16 cellular contexts compared by ENCODE assay signal in the genomic region with DNA sequence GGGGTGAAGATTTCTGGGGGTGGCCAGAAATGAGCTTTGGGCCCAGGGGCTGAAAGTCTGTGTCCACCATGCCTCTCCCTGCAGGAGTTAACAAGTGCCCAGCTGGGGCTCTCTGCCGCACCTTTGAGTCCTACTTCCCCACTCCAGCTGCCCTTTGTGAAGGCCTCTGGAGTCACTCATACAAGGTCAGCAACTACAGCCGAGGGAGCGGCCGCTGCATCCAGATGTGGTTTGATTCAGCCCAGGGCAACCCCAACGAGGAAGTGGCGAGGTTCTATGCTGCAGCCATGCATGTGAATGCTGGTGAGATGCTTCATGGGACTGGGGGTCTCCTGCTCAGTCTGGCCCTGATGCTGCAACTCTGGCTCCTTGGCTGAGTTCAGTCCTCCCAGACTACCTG. TPM values are rescaled to one million over a fixed set of nuclear protein-coding genes. Genes with fewer than 3 reads are reported as not detected.
A peak's percentile ranks its signal among the peaks of the same experiment; 100 is the strongest.
DNase-seq lines count a peak whose midpoint lies in the region; ATAC-seq, FAIRE-seq and TF ChIP-seq lines count a peak whose summit lies in the region.
"Had no signal": no experiment of that assay in that cellular context is flagged by ENCODE, and none has a peak within 500 bp of the region (broad histone marks: within the 10 kb centered on the region; RNA-seq: fewer than 3 reads in every experiment).

No MANE protein-coding gene starts in this region.

- TF ChIP-seq POLR2A in IMR-90 (IDR thresholded peaks at IDR 0.05; ENCODE audit: low read depth, low read length) (no peak), GM12878 (IDR thresholded peaks at IDR 0.05; ENCODE audit: low read depth, low read length) (no peak)

- SMC1A ChIA-PET in GM12878 (lab: Charles Lee; ENCODE audit: uncharacterized antibody, unreplicated experiment) = interaction anchor here (0.9 to 2.3 kb wide), 4 partner anchors 17 to 210 kb away, joined by 3 to 8 read pairs (median 3); no protein-coding TSS in a partner anchor

- ATAC-seq in IMR-90 (ENCODE audit: low read depth) (no peak), GM12878 (no peak), pancreas (no peak), GM18520 (IDR thresholded peaks at IDR 0.05; ENCODE audit: unreplicated experiment) (no peak), HG02623 (IDR thresholded peaks at IDR 0.05; ENCODE audit: unreplicated experiment) (no peak)

- dilution Hi-C loops in IMR-90 (cut with HindIII; ENCODE audit: low sequenced_read_pairs, unreplicated experiment) = no loop called here

- no peak overlapping the region for H2BK15ac ChIP-seq in IMR-90 (ENCODE audit: low read depth, low read length)

- H3K9ac ChIP-seq in IMR-90 (ENCODE audit: low read depth, low read length) (no peak overlapping the region), GM12878 (ENCODE audit: control insufficient read depth, insufficient read depth, low read length) (no peak overlapping the region)

- peaks cover 23% of the 10 kb centered on the region for H3K79me2 ChIP-seq in GM12878 (ENCODE audit: control insufficient read depth, insufficient read depth, low read length)

- H3K4me1 ChIP-seq in IMR-90 (ENCODE audit: control insufficient read depth, insufficient read depth, low read length) (peaks cover 4% of the 10 kb centered on the region; the same call in 1 of the 2 replicates), GM12878 (ENCODE audit: control insufficient read depth, insufficient read depth, low read length) (peaks cover 21% of the 10 kb centered on the region), pancreas (peaks cover 0 to 10% (median 0%) of the 10 kb centered on the region in 3 donors)

- H3K9me3 ChIP-seq in IMR-90 (ENCODE audit: control insufficient read depth, insufficient read depth, low read length) (no peaks in the 10 kb centered on the region), GM12878 (replicated peaks; ENCODE audit: control insufficient read depth, insufficient read depth, low read length) (no peaks in the 10 kb centered on the region), pancreas (no peaks in the 10 kb centered on the region)
- H3K9me3 ChIP-seq: transverse colon had no signal

- H2BK120ac ChIP-seq in IMR-90 (ENCODE audit: low read depth, low read length) = no peak overlapping the region

- BruUV-seq in IMR-90 (replicated peaks; lab: Mats Ljungman, UMichigan) (no TSS peak), GM12878 (replicated peaks; lab: Mats Ljungman, UMichigan) (no TSS peak)

- no peak overlapping the region for H4K5ac ChIP-seq in IMR-90 (ENCODE audit: low read depth, low read length)

- no peak overlapping the region for H3K23ac ChIP-seq in IMR-90 (ENCODE audit: low read depth, low read length)

- H3K18ac ChIP-seq in IMR-90 (ENCODE audit: low read depth, low read length) = no peak overlapping the region

- no peak overlapping the region for H2AK5ac ChIP-seq in IMR-90 (ENCODE audit: low read depth, low read length)

- H2AFZ ChIP-seq in IMR-90 (replicated peaks; ENCODE audit: low read length, poor library complexity) (peak overlapping the region; percentile 71), GM12878 (ENCODE audit: control insufficient read depth, low read depth, low read length) (peak overlapping the region; percentile 71)
- H2AFZ ChIP-seq: PC-9 had no signal

- H4K20me1 ChIP-seq in IMR-90 (ENCODE audit: insufficient read depth, low read length) (peaks cover 13% of the 10 kb centered on the region), GM12878 (ENCODE audit: control insufficient read depth, insufficient read depth) (no peaks in the 10 kb centered on the region)

- POLR2A ChIA-PET in IMR-90 (lab: Charles Lee; ENCODE audit: unreplicated experiment) (no interaction called here), GM12878 (lab: Charles Lee) (interaction anchor here (1.6 kb wide), 1 partner anchor 13 kb away, joined by 7 read pairs; no protein-coding TSS in a partner anchor)

- 90% methylated on average over 3 of the region's 6 CpGs; no CpG with 5 or more reads in 1 of the 2 experiments for WGBS in IMR-90 (ENCODE audit: extremely low coverage in 2 of 2, insufficient read length in 1 of 2), 2 experiments
- WGBS in GM12878 (ENCODE audit: insufficient coverage, insufficient replicate concordance, low lambda C conversion rate, missing lambda C conversion rate) = 30% methylated on average over 6 of the region's 6 CpGs
- WGBS in pancreas, 2 donors = 86 to 90% methylated on average over 6 of the region's 6 CpGs

- TF ChIP-seq EP300 in GM12878 (IDR thresholded peaks at IDR 0.05; ENCODE audit: borderline replicate concordance in 1 of 2, control insufficient read depth in 1 of 2, low read depth in 2 of 2, low read length in 2 of 2) = no peak

- peaks cover 14 to 21% of the 10 kb centered on the region in 2 experiments; a peak in 3 of 4 replicates for H3K79me1 ChIP-seq in IMR-90 (ENCODE audit: low read depth in 1 of 2, low read length in 2 of 2)

- H3K27me3 ChIP-seq in IMR-90 (ENCODE audit: control insufficient read depth, insufficient read depth, low read length) (peaks cover 25% of the 10 kb centered on the region), GM12878 (replicated peaks in 1 of 2; ENCODE audit: control insufficient read depth in 2 of 2, insufficient read depth in 2 of 2, low read length in 1 of 2) (no peaks in the 10 kb centered on the region), pancreas (no peaks in the 10 kb centered on the region)

- no peak overlapping the region for H3K4ac ChIP-seq in IMR-90 (ENCODE audit: low read depth, low read length)

- H3K27ac ChIP-seq in IMR-90 (ENCODE audit: insufficient read depth, low read length) = no peak overlapping the region
- peak overlapping the region; percentile 5; the same call in 1 of the 2 replicates for H3K27ac ChIP-seq in GM12878 (ENCODE audit: control insufficient read depth, insufficient read depth)
- H3K27ac ChIP-seq in pancreas = no peak overlapping the region
- H3K27ac ChIP-seq: brain microvascular endothelial cell, PC-9 had no signal

- peaks cover 4% of the 10 kb centered on the region; the same call in 1 of the 2 replicates for H3K9me1 ChIP-seq in IMR-90 (ENCODE audit: insufficient read depth, low read length)

- no peak overlapping the region for H2BK20ac ChIP-seq in IMR-90 (ENCODE audit: low read depth, low read length)

- 0 out of 4 replicates have a peak overlapping the region, but pooled peaks of 1 of the 2 experiments have one; percentile 21 for H4K8ac ChIP-seq in IMR-90 (ENCODE audit: low read depth in 2 of 2, low read length in 2 of 2)

- intact Hi-C loops in IMR-90 (cut with micrococcal nuclease) = no loop called here
- intact Hi-C loops in GM12878 (cut with micrococcal nuclease; ENCODE audit: unreplicated experiment) = loop anchor here (5.0 kb wide), 1 partner anchor 211 kb away; a partner anchor contains a TSS
- intact Hi-C loops in pancreas (cut with DNase I) = no loop called here

- H3K36me3 ChIP-seq in IMR-90 (ENCODE audit: control insufficient read depth, insufficient read depth, low read length) (no peaks in the 10 kb centered on the region), GM12878 (ENCODE audit: control insufficient read depth in 2 of 2, insufficient read depth in 2 of 2, low read length in 1 of 2) (no peaks in the 10 kb centered on the region), pancreas (no peaks in the 10 kb centered on the region)
- H3K36me3 ChIP-seq: brain microvascular endothelial cell, transverse colon had no signal

- H3K4me2 ChIP-seq in IMR-90 (ENCODE audit: low read depth, low read length) (no peak overlapping the region), GM12878 (ENCODE audit: control insufficient read depth, insufficient read depth) (peak overlapping the region; percentile 46)

- DNase-seq in NOMO-1 (lab: John Stamatoyannopoulos, UW; ENCODE audit: unreplicated experiment in 2 of 2) (peak; percentile 21 to 23), NOMO-1 treated with dmso at 0.1 percent for 144 hours (lab: John Stamatoyannopoulos, UW; ENCODE audit: unreplicated experiment) (no peak), IMR-90 (no peak), GM12878 (ENCODE audit: low read depth, low spot score) (no peak), pancreas (peak in 4 of 6 donors; percentile 20 to 58 (median 32))
- no peak for DNase-seq in stimulated activated CD4-positive, alpha-beta T cell treated with anti-CD3 and anti-CD28 coated beads, Interleukin-4, amount 100 ng/mL, for 24 hours
- DNase-seq: 8988T; activated CD4-positive, alpha-beta memory T cell treated with anti-CD3 and anti-CD28 coated beads for 36 hours; activated naive CD4-positive, alpha-beta T cell; brain microvascular endothelial cell; Calu3; NCI-H2171; PC-9; transverse colon had no signal

- CTCF ChIA-PET in IMR-90 (lab: Yijun Ruan, JAX) = no interaction called here
- CTCF ChIA-PET in GM12878 (lab: Yijun Ruan, JAX) = interaction anchor here (1.1 to 2.0 kb wide), 6 partner anchors 16 to 293 kb away, joined by 3 to 8 read pairs (median 6); a partner anchor contains a TSS

- no peak overlapping the region for H3K56ac ChIP-seq in IMR-90 (ENCODE audit: extremely low read depth, insufficient read depth, low read length)

- in situ Hi-C loops in IMR-90 (cut with MboI; ENCODE audit: low sequenced_read_pairs) (no loop called here), GM12878 (cut with MboI) (no loop called here)

- no peak overlapping the region for H2BK5ac ChIP-seq in IMR-90 (ENCODE audit: low read depth, low read length, poor library complexity, severe bottlenecking)

- no peak overlapping the region for H2AK9ac ChIP-seq in IMR-90 (replicated peaks; ENCODE audit: low read depth, low read length, poor library complexity)

- TF ChIP-seq CTCF in IMR-90 (conservative IDR thresholded peaks at IDR 0.05; ENCODE audit: low read depth, low read length) (no peak), GM12878 (IDR thresholded peaks at IDR 0.05 in 2 of 3, conservative IDR thresholded peaks at IDR 0.05 in 1 of 3; ENCODE audit: control insufficient read depth in 2 of 3, extremely low read depth in 1 of 3, insufficient read depth in 1 of 3, low read depth in 3 of 3, low read length in 3 of 3) (no peak), pancreas (IDR thresholded peaks at IDR 0.05) (no peak)

- FAIRE-seq in GM12878 (lab: Jason Lieb, UNC) = peak; percentile 23
- FAIRE-seq in pancreas (lab: Jason Lieb, UNC) = no peak

- H3K4me3 ChIP-seq in IMR-90 (ENCODE audit: insufficient read depth, low read depth, low read length) = no peak overlapping the region
- no peak overlapping the region for H3K4me3 ChIP-seq in GM12878
- H3K4me3 ChIP-seq in pancreas = no peak overlapping the region
- H3K4me3 ChIP-seq: transverse colon had no signal

- TF ChIP-seq RAD21 in IMR-90 (IDR thresholded peaks at IDR 0.05; ENCODE audit: low read length) (no peak), GM12878 (IDR thresholded peaks at IDR 0.05; ENCODE audit: insufficient read depth, low read depth, low read length) (no peak)

- no peak overlapping the region for H4K91ac ChIP-seq in IMR-90 (ENCODE audit: insufficient read depth, low read depth, low read length)

- H3K14ac ChIP-seq in IMR-90 (replicated peaks; ENCODE audit: low read depth, low read length) = no peak overlapping the region

- RAD21 ChIA-PET in GM12878 (lab: Charles Lee; ENCODE audit: unreplicated experiment) = interaction anchor here (2.4 kb wide), 1 partner anchor 210 kb away, joined by 11 read pairs; no protein-coding TSS in a partner anchor

RNA-seq across cellular contexts. Expression of a gene that starts 3.2 kb away (rescaled TPM):
- 26.9 and 27.4 TPM in 2 replicates for total RNA-seq in IMR-90 (2012; rRNA removed)
- polyA plus RNA-seq in IMR-90 (2012; rRNA removed) = 105 and 120 TPM in 2 replicates
- 22.4 and 46.8 TPM in 2 replicates for polyA plus RNA-seq in IMR-90 (2012; cell fraction: cytosol; rRNA removed)
- polyA plus RNA-seq in IMR-90 (2012; cell fraction: nucleus; rRNA removed; ENCODE audit: low replicate concordance) = 826 and 1,150 TPM in 2 replicates
- 149 and 152 TPM in 2 replicates for total RNA-seq in GM12878 (2013; cell fraction: nucleolus; rRNA removed)
- total RNA-seq in GM12878 (2014; rRNA removed) = 62.3 and 66.3 TPM in 2 replicates
- 32.1 and 33.1 TPM in 2 replicates for total RNA-seq in GM12878 (2014; rRNA removed; fragmentation: Illumina TruSeq; extraction: Trizol)
- 110 and 116 TPM in 2 replicates for total RNA-seq in GM12878 (2021)
- 39.6 TPM for polyA plus RNA-seq in GM12878 (2011; ENCODE audit: low read depth)
- polyA plus RNA-seq in GM12878 (2011; rRNA removed) = 36.2 and 68.8 TPM in 2 replicates
- polyA plus RNA-seq in GM12878 (2011; cell fraction: cytosol; rRNA removed) = 45.3 and 59.8 TPM in 2 replicates
- polyA plus RNA-seq in GM12878 (2011; cell fraction: nucleus; rRNA removed) = 613 and 647 TPM in 2 replicates
- 71.7 and 110 TPM in 2 replicates for polyA plus RNA-seq in GM12878 (2012)
- polyA plus RNA-seq in GM12878 (2014; fragmentation: Illumina TruSeq; extraction: Trizol) = 54.7 and 62.3 TPM in 2 replicates
- polyA plus RNA-seq in GM12878 (2014; fragmentation: Nextera tagmentation; extraction: Ambion mirVana) = 1 to 10 TPM in 1 of 2 experiments, under 1 TPM in 1; 0.47 to 1.0 TPM
- 77.5 and 94.4 TPM in 2 replicates for polyA plus RNA-seq in GM12878 (2014; rRNA removed)
- 10 to 100 TPM in 1 of 2 experiments, 1 to 10 TPM in 1; 9.7 to 20.0 TPM for polyA plus RNA-seq in GM12878 (2016; fragmentation: Nextera tagmentation; extraction: Ambion mirVana)
- 70.7 and 93.0 TPM in 2 replicates for polyA minus RNA-seq in GM12878 (2011; rRNA and poly(A)+ RNA removed)
- polyA minus RNA-seq in GM12878 (2011; cell fraction: cytosol; rRNA and poly(A)+ RNA removed) = 52.8 and 55.7 TPM in 2 replicates
- polyA minus RNA-seq in GM12878 (2011; cell fraction: nucleus; rRNA and poly(A)+ RNA removed) = 158 and 247 TPM in 2 replicates
- total RNA-seq in pancreas = 10 to 100 TPM; 46.3 to 94.7 (median 56.8) TPM
- 100 to 1,000 TPM in 1 of 2 donors, 10 to 100 TPM in 1; 78.4 to 131 TPM for polyA plus RNA-seq in pancreas

RNA-seq across cellular contexts. Expression of a gene that starts 4.8 kb away (rescaled TPM):
- total RNA-seq in IMR-90 (2012; rRNA removed) (not detected in 2 replicates), GM12878 (2014; rRNA removed) (2.7 and 3.5 TPM in 2 replicates), GM12878 (2014; rRNA removed; fragmentation: Illumina TruSeq; extraction: Trizol) (1.9 and 2.2 TPM in 2 replicates), GM12878 (2021) (1.4 and 1.5 TPM in 2 replicates), pancreas (1 to 10 TPM in 4 of 6 donors, under 1 TPM in 2; 0.51 to 9.2 (median 4.7) TPM)
- polyA plus RNA-seq in IMR-90 (2012; rRNA removed) (not detected in 2 replicates), GM12878 (2011; rRNA removed) (0.10 TPM in 1 of 2 replicates, not detected in the other), GM12878 (2014; fragmentation: Illumina TruSeq; extraction: Trizol) (1.6 and 2.0 TPM in 2 replicates), GM12878 (2014; fragmentation: Nextera tagmentation; extraction: Ambion mirVana) (10 to 100 TPM; 11.0 to 11.1 TPM), GM12878 (2014; rRNA removed) (3.2 and 3.7 TPM in 2 replicates), GM12878 (2016; fragmentation: Nextera tagmentation; extraction: Ambion mirVana) (1 to 10 TPM; 1.2 to 1.6 TPM), pancreas (1 to 10 TPM; 1.3 to 2.4 TPM)
- not detected in 2 replicates for polyA plus RNA-seq in IMR-90 (2012; cell fraction: cytosol; rRNA removed)
- polyA plus RNA-seq in IMR-90 (2012; cell fraction: nucleus; rRNA removed; ENCODE audit: low replicate concordance) = not detected in 2 replicates
- not detected in 2 replicates for total RNA-seq in GM12878 (2013; cell fraction: nucleolus; rRNA removed)
- polyA plus RNA-seq in GM12878 (2011; ENCODE audit: low read depth) = 1.5 TPM
- polyA plus RNA-seq in GM12878 (2011; cell fraction: cytosol; rRNA removed) = 0.12 and 0.25 TPM in 2 replicates
- 0.21 and 0.54 TPM in 2 replicates for polyA plus RNA-seq in GM12878 (2011; cell fraction: nucleus; rRNA removed)
- 1.7 and 1.9 TPM in 2 replicates for polyA plus RNA-seq in GM12878 (2012)
- not detected in 2 replicates for polyA minus RNA-seq in GM12878 (2011; rRNA and poly(A)+ RNA removed)
- not detected in 2 replicates for polyA minus RNA-seq in GM12878 (2011; cell fraction: cytosol; rRNA and poly(A)+ RNA removed)
- not detected in 2 replicates for polyA minus RNA-seq in GM12878 (2011; cell fraction: nucleus; rRNA and poly(A)+ RNA removed)
- total RNA-seq: activated CD4-positive, alpha-beta memory T cell treated with anti-CD3 and anti-CD28 coated beads for 36 hours; Calu3; PC-9 had no signal

RNA-seq across cellular contexts. Expression of a gene that starts 22.6 kb away (rescaled TPM):
- total RNA-seq in IMR-90 (2012; rRNA removed) (not detected in 2 replicates), GM12878 (2014; rRNA removed) (not detected in 2 replicates), GM12878 (2014; rRNA removed; fragmentation: Illumina TruSeq; extraction: Trizol) (not detected in 2 replicates), GM12878 (2021) (not detected in 2 replicates), pancreas (under 1 TPM in 1 of 6 donors, not detected in 5; 0.35 TPM)
- polyA plus RNA-seq in IMR-90 (2012; rRNA removed) (not detected in 2 replicates), GM12878 (2011; rRNA removed) (not detected in 2 replicates), GM12878 (2014; fragmentation: Illumina TruSeq; extraction: Trizol) (not detected in 2 replicates), GM12878 (2014; fragmentation: Nextera tagmentation; extraction: Ambion mirVana) (not detected), GM12878 (2014; rRNA removed) (not detected in 2 replicates), GM12878 (2016; fragmentation: Nextera tagmentation; extraction: Ambion mirVana) (not detected), pancreas (under 1 TPM in 1 of 2 donors, not detected in 1; 0.61 TPM)
- not detected in 2 replicates for polyA plus RNA-seq in IMR-90 (2012; cell fraction: cytosol; rRNA removed)
- not detected in 2 replicates for polyA plus RNA-seq in IMR-90 (2012; cell fraction: nucleus; rRNA removed; ENCODE audit: low replicate concordance)
- total RNA-seq in GM12878 (2013; cell fraction: nucleolus; rRNA removed) = not detected in 2 replicates
- not detected for polyA plus RNA-seq in GM12878 (2011; ENCODE audit: low read depth)
- polyA plus RNA-seq in GM12878 (2011; cell fraction: cytosol; rRNA removed) = not detected in 2 replicates
- polyA plus RNA-seq in GM12878 (2011; cell fraction: nucleus; rRNA removed) = not detected in 2 replicates
- not detected in 2 replicates for polyA plus RNA-seq in GM12878 (2012)
- not detected in 2 replicates for polyA minus RNA-seq in GM12878 (2011; rRNA and poly(A)+ RNA removed)
- not detected in 2 replicates for polyA minus RNA-seq in GM12878 (2011; cell fraction: cytosol; rRNA and poly(A)+ RNA removed)
- polyA minus RNA-seq in GM12878 (2011; cell fraction: nucleus; rRNA and poly(A)+ RNA removed) = not detected in 2 replicates
- total RNA-seq: activated CD4-positive, alpha-beta memory T cell treated with anti-CD3 and anti-CD28 coated beads for 36 hours; Calu3; PC-9 had no signal

RNA-seq across cellular contexts. Expression of a gene that starts 29.4 kb away (rescaled TPM):
- total RNA-seq in IMR-90 (2012; rRNA removed) (not detected in 2 replicates), GM12878 (2014; rRNA removed) (not detected in 2 replicates), GM12878 (2014; rRNA removed; fragmentation: Illumina TruSeq; extraction: Trizol) (not detected in 2 replicates), GM12878 (2021) (not detected in 2 replicates), pancreas (1 to 10 TPM; 1.2 to 6.2 (median 4.5) TPM)
- polyA plus RNA-seq in IMR-90 (2012; rRNA removed) (0.24 and 0.29 TPM in 2 replicates), GM12878 (2011; rRNA removed) (not detected in 2 replicates), GM12878 (2014; fragmentation: Illumina TruSeq; extraction: Trizol) (not detected in 2 replicates), GM12878 (2014; fragmentation: Nextera tagmentation; extraction: Ambion mirVana) (not detected), GM12878 (2014; rRNA removed) (not detected in 2 replicates), GM12878 (2016; fragmentation: Nextera tagmentation; extraction: Ambion mirVana) (not detected), pancreas (1 to 10 TPM; 2.4 to 8.3 TPM)
- polyA plus RNA-seq in IMR-90 (2012; cell fraction: cytosol; rRNA removed) = 0.25 TPM in 1 of 2 replicates, not detected in the other
- 0.08 TPM in 1 of 2 replicates, not detected in the other for polyA plus RNA-seq in IMR-90 (2012; cell fraction: nucleus; rRNA removed; ENCODE audit: low replicate concordance)
- not detected in 2 replicates for total RNA-seq in GM12878 (2013; cell fraction: nucleolus; rRNA removed)
- polyA plus RNA-seq in GM12878 (2011; ENCODE audit: low read depth) = not detected
- not detected in 2 replicates for polyA plus RNA-seq in GM12878 (2011; cell fraction: cytosol; rRNA removed)
- not detected in 2 replicates for polyA plus RNA-seq in GM12878 (2011; cell fraction: nucleus; rRNA removed)
- not detected in 2 replicates for polyA plus RNA-seq in GM12878 (2012)
- not detected in 2 replicates for polyA minus RNA-seq in GM12878 (2011; rRNA and poly(A)+ RNA removed)
- 2.0 and 2.7 TPM in 2 replicates for polyA minus RNA-seq in GM12878 (2011; cell fraction: cytosol; rRNA and poly(A)+ RNA removed)
- 0.97 and 1.3 TPM in 2 replicates for polyA minus RNA-seq in GM12878 (2011; cell fraction: nucleus; rRNA and poly(A)+ RNA removed)
- total RNA-seq: activated CD4-positive, alpha-beta memory T cell treated with anti-CD3 and anti-CD28 coated beads for 36 hours; transverse colon had no signal

Comparison
In these comparisons a context has a peak if more than half of its experiments do, and no peak if none do; other contexts are left out.
1. DNase-seq: peak in NOMO-1 (2 of 2) and pancreas (4 of 6); none in NOMO-1 treated with dmso at 0.1 percent for 144 hours (single experiment), IMR-90 (single experiment), GM12878 (single experiment) and stimulated activated CD4-positive, alpha-beta T cell treated with anti-CD3 and anti-CD28 coated beads, Interleukin-4, amount 100 ng/mL, for 24 hours (single experiment).